1 cellular context compared by ENCODE assay signal in genomic region chr4:17576932-17577659, GRCh38.
TF ChIP-seq lines count a peak whose summit lies in the region.

Gene LAP3 (plus strand): TSS chr4:17577198. CDS start chr4:17577466, 268 bp downstream.

TF ChIP-seq in H1, 55 proteins besides CTCF, POLR2A, EP300 and RAD21 (continued from another document):
- no peak for TF ChIP-seq CHD7 (IDR thresholded peaks at IDR 0.05; ENCODE audit: insufficient replicate concordance, low read length)
- TF ChIP-seq RNF2 (IDR thresholded peaks at IDR 0.05; ENCODE audit: borderline replicate concordance, low read depth, low read length, missing control alignments, poor library complexity, severe bottlenecking) = no peak
- peak; percentile 60; the same call in 1 of the 2 replicates for TF ChIP-seq SP4 (IDR thresholded peaks at IDR 0.05; ENCODE audit: low read length)
- TF ChIP-seq KDM4A (IDR thresholded peaks at IDR 0.05; ENCODE audit: low read depth, low read length, severe bottlenecking) = peak; percentile 33
- no peak for TF ChIP-seq SRF (IDR thresholded peaks at IDR 0.05; ENCODE audit: low read depth, low read length)
- TF ChIP-seq EGR1 (IDR thresholded peaks at IDR 0.05; ENCODE audit: borderline replicate concordance, low read depth, low read length) = peak; percentile 97
- TF ChIP-seq NRF1 (IDR thresholded peaks at IDR 0.05; ENCODE audit: low read depth, low read length) = peak; percentile 39
- peak; percentile 84 for TF ChIP-seq CREB1 (IDR thresholded peaks at IDR 0.05)
- peak; percentile 73 for TF ChIP-seq GTF2F1 (IDR thresholded peaks at IDR 0.05; ENCODE audit: borderline replicate concordance, low read depth, low read length)
- peak; percentile 99 for TF ChIP-seq MAX (IDR thresholded peaks at IDR 0.05)
- TF ChIP-seq CEBPB (IDR thresholded peaks at IDR 0.05; ENCODE audit: low read depth, low read length) = no peak
- TF ChIP-seq SP1 (IDR thresholded peaks at IDR 0.05; ENCODE audit: low read depth, low read length) = peak; percentile 27; the same call in 1 of the 2 replicates
- no peak for TF ChIP-seq SUZ12 (IDR thresholded peaks at IDR 0.05; ENCODE audit: low read length)
- peak; percentile 81 for TF ChIP-seq JUND (IDR thresholded peaks at IDR 0.05; ENCODE audit: low read length)
- 0 out of 2 replicates have a peak, but pooled peaks have one; percentile 11 for TF ChIP-seq YY1 (IDR thresholded peaks at IDR 0.05; ENCODE audit: low read depth, low read length)
- TF ChIP-seq ASH2L (IDR thresholded peaks at IDR 0.05; ENCODE audit: low read length) = no peak
- peak; percentile 7; the same call in 1 of the 2 replicates for TF ChIP-seq RFX5 (IDR thresholded peaks at IDR 0.05; ENCODE audit: borderline replicate concordance, low read depth, low read length)
- TF ChIP-seq TAF7 (optimal IDR thresholded peaks at IDR 0.05; ENCODE audit: borderline replicate concordance, low read depth, low read length) = peak; percentile 83
- no peak for TF ChIP-seq CBX5 (IDR thresholded peaks at IDR 0.05; ENCODE audit: low read depth, low read length)
- no peak for TF ChIP-seq BACH1 (IDR thresholded peaks at IDR 0.05; ENCODE audit: low read length)
- TF ChIP-seq JUN (IDR thresholded peaks at IDR 0.05; ENCODE audit: low read depth, low read length) = no peak
- peak; percentile 95 for TF ChIP-seq POLR2AphosphoS5 (IDR thresholded peaks at IDR 0.05; ENCODE audit: low read depth, low read length)
- TF ChIP-seq TBP (IDR thresholded peaks at IDR 0.05; ENCODE audit: low read depth, low read length) = peak; percentile 88
- no peak for TF ChIP-seq RBBP5 (IDR thresholded peaks at IDR 0.05; ENCODE audit: borderline replicate concordance, low read depth, low read length)
- peak; percentile 97 for TF ChIP-seq E2F6 (IDR thresholded peaks at IDR 0.05)
- no peak for TF ChIP-seq RXRA (IDR thresholded peaks at IDR 0.05; ENCODE audit: insufficient read depth, low read depth, low read length)
- peak; percentile 27; the same call in 1 of the 2 replicates for TF ChIP-seq ATF3 (IDR thresholded peaks at IDR 0.05; ENCODE audit: insufficient read depth, low read depth, low read length)
- TF ChIP-seq USF2 (IDR thresholded peaks at IDR 0.05; ENCODE audit: low read length) = peak; percentile 63; the same call in 1 of the 2 replicates
- TF ChIP-seq ZNF274 (IDR thresholded peaks at IDR 0.05; ENCODE audit: borderline replicate concordance, extremely low read depth, low read length) = no peak
- peak; percentile 93 for TF ChIP-seq TAF1 (IDR thresholded peaks at IDR 0.05; ENCODE audit: low read depth, low read length)
- TF ChIP-seq TEAD4 (IDR thresholded peaks at IDR 0.05; ENCODE audit: low read depth, low read length) = no peak
- TF ChIP-seq PHF8 (conservative IDR thresholded peaks at IDR 0.05; ENCODE audit: low read depth, low read length) = peak; percentile 72
- TF ChIP-seq SIN3A (conservative IDR thresholded peaks at IDR 0.05 in 1 of 2, IDR thresholded peaks at IDR 0.05 in 1 of 2; ENCODE audit: low read depth in 1 of 2, low read length in 2 of 2) = peak; percentile 35 to 75; a peak in 1 of 4 replicates
